9 cellular contexts compared by ENCODE assay signal in the genomic region with DNA sequence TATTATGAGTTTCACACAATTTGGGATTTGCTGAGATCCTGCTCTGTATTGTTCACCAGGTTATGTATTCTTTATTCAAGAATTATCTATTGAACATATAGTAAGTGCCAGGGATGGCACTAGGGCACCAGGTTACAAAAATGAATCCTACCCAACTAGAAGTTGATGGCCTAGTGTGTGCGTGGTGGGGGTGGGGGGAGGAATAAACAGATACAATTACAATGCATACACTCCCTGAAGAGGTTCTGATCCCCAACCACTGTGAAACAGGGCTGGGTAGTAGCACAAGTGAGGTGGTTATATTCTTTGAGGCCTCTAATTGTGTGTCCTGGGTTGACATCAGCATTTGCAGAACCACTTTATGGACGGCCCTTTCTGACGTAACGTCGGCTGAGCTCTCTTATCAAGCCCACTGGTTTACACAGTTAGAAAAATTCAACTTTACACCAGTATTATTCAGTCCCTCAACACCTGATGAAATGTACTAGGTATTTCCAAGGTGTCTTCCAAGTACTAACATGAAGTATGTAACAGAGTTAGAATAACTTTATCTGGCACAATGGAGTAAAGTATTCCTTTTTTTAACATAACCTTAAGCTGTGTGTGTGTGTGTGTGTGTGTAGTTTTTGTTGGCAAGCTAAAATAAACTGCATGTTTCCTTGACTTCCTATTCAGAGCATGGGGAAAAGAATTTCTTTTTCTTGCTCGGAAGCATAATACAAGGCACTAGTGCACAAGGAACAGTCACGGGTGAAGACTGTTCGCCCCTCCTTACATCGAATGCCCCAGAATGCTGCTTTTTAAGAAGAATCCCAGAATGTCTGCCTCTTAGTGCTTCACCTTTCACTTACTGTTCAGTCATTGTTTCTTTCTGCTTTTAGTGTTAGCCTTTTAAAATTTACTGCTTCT. TPM values are rescaled to one million over a fixed set of nuclear protein-coding genes. Genes with fewer than 3 reads are reported as not detected.
DNase-seq lines count a peak whose midpoint lies in the region; ATAC-seq and TF ChIP-seq lines count a peak whose summit lies in the region.
"Had no signal": no experiment of that assay in that cellular context is flagged by ENCODE, and none has a peak within 500 bp of the region (broad histone marks: within the 10 kb centered on the region; RNA-seq: fewer than 3 reads in every experiment).

No MANE protein-coding gene starts in this region.

- H3K9me3 Mint-ChIP-seq in activated T-cell treated with anti-CD3 and anti-CD28 coated beads, Interleukin-2, amount 50 U/mL, for 24 hours: no peaks in the 10 kb centered on the region

- TF ChIP-seq CTCF in left lung (IDR thresholded peaks at IDR 0.05) (no peak), tibial nerve (IDR thresholded peaks at IDR 0.05) (no peak)

- no peaks in the 10 kb centered on the region for H3K27me3 Mint-ChIP-seq in activated T-cell treated with anti-CD3 and anti-CD28 coated beads, Interleukin-2, amount 50 U/mL, for 24 hours
- H3K27me3 Mint-ChIP-seq: B cell had no signal

- TF ChIP-seq EP300 in tibial nerve (IDR thresholded peaks at IDR 0.05): no peak

- DNase-seq in activated T-cell treated with anti-CD3 and anti-CD28 coated beads, Interleukin-2, amount 50 U/mL, for 24 hours: no peak
- DNase-seq in activated T-cell treated with anti-CD3 and anti-CD28 coated beads for 4 hours (no peak), left lung (no peak), tibial nerve (ENCODE audit: low spot score in 2 of 2) (no peak), mucosa of gallbladder (ENCODE audit: low spot score) (no peak)

- peaks cover 31% of the 10 kb centered on the region for H3K36me3 Mint-ChIP-seq in activated T-cell treated with anti-CD3 and anti-CD28 coated beads, Interleukin-2, amount 50 U/mL, for 24 hours (ENCODE audit: low read depth)

- no peak for TF ChIP-seq POLR2A in tibial nerve (IDR thresholded peaks at IDR 0.05)

- intact Hi-C loops in left lung (cut with DNase I): loop anchor here (5.0 to 10.0 kb wide), 2 partner anchors 82 to 89 kb away; no protein-coding TSS in a partner anchor

- H3K27ac ChIP-seq in angular gyrus (ENCODE audit: low read depth, low read length) (peak overlapping the region; percentile 14), left lung (peak overlapping the region; percentile 35 to 69), tibial nerve (peak overlapping the region; percentile 61 to 92 (median 80))

- H3K4me3 ChIP-seq in left lung (no peak overlapping the region), tibial nerve (no peak overlapping the region)

- H3K9me3 ChIP-seq in left lung (no peaks in the 10 kb centered on the region), tibial nerve (no peaks in the 10 kb centered on the region)

- H3K4me3 Mint-ChIP-seq in activated T-cell treated with anti-CD3 and anti-CD28 coated beads, Interleukin-2, amount 50 U/mL, for 24 hours: peak overlapping the region; percentile 21
- H3K4me3 Mint-ChIP-seq: B cell had no signal

- peaks cover 11 to 80% of the 10 kb centered on the region in 2 donors for H3K4me1 ChIP-seq in left lung
- H3K4me1 ChIP-seq in tibial nerve: peaks cover 0 to 82% (median 31%) of the 10 kb centered on the region in 4 donors

- peak overlapping the region; percentile 98 for H3K27ac Mint-ChIP-seq in activated T-cell treated with anti-CD3 and anti-CD28 coated beads, Interleukin-2, amount 50 U/mL, for 24 hours
- H3K27ac Mint-ChIP-seq: B cell had no signal

- 27% methylated on average over 9 of the region's 9 CpGs for WGBS in tibial nerve, 2 donors

- H3K4me1 Mint-ChIP-seq in activated T-cell treated with anti-CD3 and anti-CD28 coated beads, Interleukin-2, amount 50 U/mL, for 24 hours (ENCODE audit: low read depth): peaks cover 84% of the 10 kb centered on the region

- H3K27me3 ChIP-seq in left lung (no peaks in the 10 kb centered on the region), tibial nerve (no peaks in the 10 kb centered on the region)

- ATAC-seq in left lung (peak; percentile 10), GM21423 (IDR thresholded peaks at IDR 0.05; ENCODE audit: unreplicated experiment) (no peak), HG03025 (IDR thresholded peaks at IDR 0.05; ENCODE audit: low FRiP score, unreplicated experiment) (no peak)

- H3K36me3 ChIP-seq in left lung: no peaks in the 10 kb centered on the region
- H3K36me3 ChIP-seq in tibial nerve: peaks cover 0 to 11% (median 0%) of the 10 kb centered on the region in 3 donors

RNA-seq across cellular contexts. Expression of a gene that starts 8.1 kb away (rescaled TPM):
- 10 to 100 TPM; 29.4 to 29.5 TPM for total RNA-seq in left lung
- 10 to 100 TPM; 26.4 to 44.7 (median 34.6) TPM for total RNA-seq in tibial nerve
- total RNA-seq in mucosa of gallbladder: 38.6 TPM

RNA-seq across cellular contexts. Expression of a gene that starts 10.3 kb away (rescaled TPM):
- total RNA-seq in left lung: 10 to 100 TPM; 11.1 to 25.4 TPM
- 100 to 1,000 TPM in 1 of 4 donors, 10 to 100 TPM in 3; 71.0 to 106 (median 87.5) TPM for total RNA-seq in tibial nerve
- total RNA-seq in mucosa of gallbladder: 9.5 TPM

Comparison
In these comparisons a context has a peak if more than half of its experiments do, and no peak if none do; other contexts are left out.
1. H3K27ac ChIP-seq: peak in every context shown above with its lines; median percentile 80 in tibial nerve; 52 in left lung; 14 in angular gyrus.